1 cellular context compared by ENCODE assay signal in the genomic region with DNA sequence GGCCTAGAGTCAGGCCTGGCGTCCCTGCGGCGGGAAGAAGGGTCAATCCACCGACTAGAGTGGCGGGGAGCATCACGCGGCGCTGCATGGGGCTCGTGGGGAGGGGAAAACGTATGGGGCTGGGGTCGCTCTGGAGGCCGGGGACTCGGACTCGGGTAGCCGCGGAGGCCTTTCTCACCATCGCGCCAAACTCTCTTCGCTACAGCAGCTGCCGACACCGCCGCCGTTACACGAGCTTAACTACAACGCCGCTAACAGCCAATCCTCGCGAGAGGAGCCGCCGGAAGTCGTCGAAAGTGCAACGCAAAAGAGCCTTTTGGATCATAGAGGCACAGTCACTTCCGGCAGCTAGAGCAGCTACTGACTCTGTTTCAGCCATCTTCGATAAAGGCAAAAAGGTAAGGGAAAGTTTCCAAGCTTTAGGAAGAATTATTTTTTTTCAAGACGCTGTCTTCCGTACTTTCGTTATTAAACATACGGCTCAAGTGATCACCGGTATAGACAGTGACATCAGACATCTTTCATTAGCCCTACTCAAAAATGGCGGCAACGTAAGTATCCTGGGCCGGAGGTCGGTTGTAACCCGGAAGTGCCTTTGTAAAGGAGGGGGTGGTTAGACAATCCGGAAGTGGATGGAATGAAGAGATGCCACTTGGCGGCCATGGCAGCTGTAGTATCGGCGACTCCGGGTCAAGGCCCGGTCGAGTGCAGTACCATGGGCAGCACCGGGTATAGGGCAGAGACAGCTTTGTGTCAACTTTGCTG.
TF ChIP-seq lines count a peak whose summit lies in the region.

Gene ERH (minus strand): TSS at position 247 of the 765 bp plus-strand sequence. CDS start 66 bp downstream, at position 181.
Gene SLC39A9 (plus strand): TSS at position 640 of the 765 bp plus-strand sequence. CDS start 678 bp downstream, outside the sequence.

TF ChIP-seq in GM23338, 12 proteins besides CTCF, POLR2A, EP300 and RAD21 (continued from another document):
- TF ChIP-seq, protein P1, sequence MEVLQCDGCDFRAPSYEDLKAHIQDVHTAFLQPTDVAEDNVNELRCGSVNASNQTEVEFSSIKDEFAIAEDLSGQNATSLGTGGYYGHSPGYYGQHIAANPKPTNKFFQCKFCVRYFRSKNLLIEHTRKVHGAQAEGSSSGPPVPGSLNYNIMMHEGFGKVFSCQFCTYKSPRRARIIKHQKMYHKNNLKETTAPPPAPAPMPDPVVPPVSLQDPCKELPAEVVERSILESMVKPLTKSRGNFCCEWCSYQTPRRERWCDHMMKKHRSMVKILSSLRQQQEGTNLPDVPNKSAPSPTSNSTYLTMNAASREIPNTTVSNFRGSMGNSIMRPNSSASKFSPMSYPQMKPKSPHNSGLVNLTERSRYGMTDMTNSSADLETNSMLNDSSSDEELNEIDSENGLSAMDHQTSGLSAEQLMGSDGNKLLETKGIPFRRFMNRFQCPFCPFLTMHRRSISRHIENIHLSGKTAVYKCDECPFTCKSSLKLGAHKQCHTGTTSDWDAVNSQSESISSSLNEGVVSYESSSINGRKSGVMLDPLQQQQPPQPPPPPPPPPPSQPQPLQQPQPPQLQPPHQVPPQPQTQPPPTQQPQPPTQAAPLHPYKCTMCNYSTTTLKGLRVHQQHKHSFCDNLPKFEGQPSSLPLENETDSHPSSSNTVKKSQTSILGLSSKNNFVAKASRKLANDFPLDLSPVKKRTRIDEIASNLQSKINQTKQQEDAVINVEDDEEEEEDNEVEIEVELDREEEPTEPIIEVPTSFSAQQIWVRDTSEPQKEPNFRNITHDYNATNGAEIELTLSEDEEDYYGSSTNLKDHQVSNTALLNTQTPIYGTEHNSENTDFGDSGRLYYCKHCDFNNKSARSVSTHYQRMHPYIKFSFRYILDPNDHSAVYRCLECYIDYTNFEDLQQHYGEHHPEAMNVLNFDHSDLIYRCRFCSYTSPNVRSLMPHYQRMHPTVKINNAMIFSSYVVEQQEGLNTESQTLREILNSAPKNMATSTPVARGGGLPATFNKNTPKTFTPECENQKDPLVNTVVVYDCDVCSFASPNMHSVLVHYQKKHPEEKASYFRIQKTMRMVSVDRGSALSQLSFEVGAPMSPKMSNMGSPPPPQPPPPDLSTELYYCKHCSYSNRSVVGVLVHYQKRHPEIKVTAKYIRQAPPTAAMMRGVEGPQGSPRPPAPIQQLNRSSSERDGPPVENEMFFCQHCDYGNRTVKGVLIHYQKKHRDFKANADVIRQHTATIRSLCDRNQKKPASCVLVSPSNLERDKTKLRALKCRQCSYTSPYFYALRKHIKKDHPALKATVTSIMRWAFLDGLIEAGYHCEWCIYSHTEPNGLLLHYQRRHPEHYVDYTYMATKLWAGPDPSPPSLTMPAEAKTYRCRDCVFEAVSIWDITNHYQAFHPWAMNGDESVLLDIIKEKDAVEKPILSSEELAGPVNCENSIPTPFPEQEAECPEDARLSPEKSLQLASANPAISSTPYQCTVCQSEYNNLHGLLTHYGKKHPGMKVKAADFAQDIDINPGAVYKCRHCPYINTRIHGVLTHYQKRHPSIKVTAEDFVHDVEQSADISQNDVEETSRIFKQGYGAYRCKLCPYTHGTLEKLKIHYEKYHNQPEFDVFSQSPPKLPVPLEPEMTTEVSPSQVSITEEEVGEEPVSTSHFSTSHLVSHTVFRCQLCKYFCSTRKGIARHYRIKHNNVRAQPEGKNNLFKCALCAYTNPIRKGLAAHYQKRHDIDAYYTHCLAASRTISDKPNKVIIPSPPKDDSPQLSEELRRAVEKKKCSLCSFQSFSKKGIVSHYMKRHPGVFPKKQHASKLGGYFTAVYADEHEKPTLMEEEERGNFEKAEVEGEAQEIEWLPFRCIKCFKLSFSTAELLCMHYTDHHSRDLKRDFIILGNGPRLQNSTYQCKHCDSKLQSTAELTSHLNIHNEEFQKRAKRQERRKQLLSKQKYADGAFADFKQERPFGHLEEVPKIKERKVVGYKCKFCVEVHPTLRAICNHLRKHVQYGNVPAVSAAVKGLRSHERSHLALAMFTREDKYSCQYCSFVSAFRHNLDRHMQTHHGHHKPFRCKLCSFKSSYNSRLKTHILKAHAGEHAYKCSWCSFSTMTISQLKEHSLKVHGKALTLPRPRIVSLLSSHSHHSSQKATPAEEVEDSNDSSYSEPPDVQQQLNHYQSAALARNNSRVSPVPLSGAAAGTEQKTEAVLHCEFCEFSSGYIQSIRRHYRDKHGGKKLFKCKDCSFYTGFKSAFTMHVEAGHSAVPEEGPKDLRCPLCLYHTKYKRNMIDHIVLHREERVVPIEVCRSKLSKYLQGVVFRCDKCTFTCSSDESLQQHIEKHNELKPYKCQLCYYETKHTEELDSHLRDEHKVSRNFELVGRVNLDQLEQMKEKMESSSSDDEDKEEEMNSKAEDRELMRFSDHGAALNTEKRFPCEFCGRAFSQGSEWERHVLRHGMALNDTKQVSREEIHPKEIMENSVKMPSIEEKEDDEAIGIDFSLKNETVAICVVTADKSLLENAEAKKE (CRISPR knock-in tag; IDR thresholded peaks at IDR 0.05), result no peak
- TF ChIP-seq CREB1 (CRISPR knock-in tag; IDR thresholded peaks at IDR 0.05; ENCODE audit: low read depth) (peak; percentile 92), ZNF331 (CRISPR knock-in tag; IDR thresholded peaks at IDR 0.05; ENCODE audit: low read depth) (no peak), REST (IDR thresholded peaks at IDR 0.05; ENCODE audit: unreplicated experiment) (peak; percentile 34)
